Comparison of ENCODE assay signal across 7 cellular contexts in the genomic region with DNA sequence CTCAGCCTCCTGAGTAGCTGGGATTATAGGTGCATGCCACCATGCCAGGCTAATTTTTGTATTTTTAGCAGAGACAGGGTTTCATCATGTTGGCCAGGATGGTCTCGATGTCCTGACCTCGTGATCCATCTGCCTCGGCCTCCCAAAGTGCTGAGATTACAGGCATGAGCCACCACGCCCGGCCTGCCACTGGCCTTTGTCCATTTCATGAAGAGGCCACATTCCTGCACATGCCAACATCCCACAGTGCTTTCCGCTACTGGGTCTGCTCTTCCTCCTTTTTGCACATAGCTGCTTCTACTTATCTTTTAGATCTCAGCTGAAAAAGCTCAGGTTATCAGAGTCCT. TPM values are rescaled to one million over a fixed set of nuclear protein-coding genes. Genes with fewer than 3 reads are reported as not detected.
A peak's percentile ranks its signal among the peaks of the same experiment; 100 is the strongest.
DNase-seq lines count a peak whose midpoint lies in the region; ATAC-seq and TF ChIP-seq lines count a peak whose summit lies in the region.
"Not testable (repeated sequence)": the region's sequence is repeated elsewhere in the genome, so short reads cannot be mapped to it uniquely, and the experiment has no call there.

No MANE protein-coding gene starts in this region.

- WGBS in IMR-90 (ENCODE audit: extremely low coverage in 2 of 2, insufficient read length in 1 of 2), 2 experiments, result 94% methylated on average over 6 of the region's 6 CpGs; no CpG with 5 or more reads in 1 of the 2 experiments

- peak overlapping the region; percentile 68 for H3K4ac ChIP-seq in IMR-90 (ENCODE audit: low read depth, low read length)

- ATAC-seq in IMR-90 (ENCODE audit: low read depth); activated naive CD4-positive, alpha-beta T cell treated with anti-CD3 and anti-CD28 coated beads, Interleukin-2, amount 50 U/mL, for 72 hours; memory B cell (ENCODE audit: low read depth): not testable (repeated sequence)

- not testable (repeated sequence) for H3K56ac ChIP-seq in IMR-90 (ENCODE audit: extremely low read depth, insufficient read depth, low read length)

- POLR2A ChIA-PET in IMR-90 (lab: Charles Lee; ENCODE audit: unreplicated experiment); activated CD4-positive, alpha-beta T cell treated with anti-CD3 and anti-CD28 coated beads, Interleukin-2, amount 10 ng/mL, durations not matched to agents 7 days and 5 days (lab: Charles Lee): not testable (repeated sequence)
- POLR2A ChIA-PET in OCI-LY7 (lab: Charles Lee), result interaction anchor here (0.6 to 2.8 kb wide), 7 partner anchors 9 to 257 kb away, joined by 3 to 21 read pairs (median 4); no protein-coding TSS in a partner anchor

- not testable (repeated sequence) for TF ChIP-seq CTCF in CD14-positive monocyte (IDR thresholded peaks at IDR 0.05); IMR-90 (conservative IDR thresholded peaks at IDR 0.05; ENCODE audit: low read depth, low read length); OCI-LY7 (conservative IDR thresholded peaks at IDR 0.05; ENCODE audit: low read length)

- H3K4me3 Mint-ChIP-seq in CD14-positive monocyte, result not testable (repeated sequence)
- peak overlapping the region; percentile 41 for H3K4me3 Mint-ChIP-seq in activated CD4-positive, alpha-beta T cell treated with anti-CD3 and anti-CD28 coated beads, Interleukin-2, amount 10 ng/mL, durations not matched to agents 7 days and 5 days
- peak overlapping the region; percentile 22 for H3K4me3 Mint-ChIP-seq in memory B cell

- BruUV-seq in IMR-90 (replicated peaks; lab: Mats Ljungman, UMichigan); OCI-LY7 (replicated peaks; lab: Mats Ljungman, UMichigan): not testable (repeated sequence)

- not testable (repeated sequence) for H3K14ac ChIP-seq in IMR-90 (replicated peaks; ENCODE audit: low read depth, low read length)

- peaks cover 38% of the 10 kb centered on the region for H3K4me1 Mint-ChIP-seq in CD14-positive monocyte
- H3K4me1 Mint-ChIP-seq in activated CD4-positive, alpha-beta T cell treated with anti-CD3 and anti-CD28 coated beads, Interleukin-2, amount 10 ng/mL, durations not matched to agents 7 days and 5 days, result peaks cover 56% of the 10 kb centered on the region
- peaks cover 55% of the 10 kb centered on the region for H3K4me1 Mint-ChIP-seq in memory B cell

- peak overlapping the region; percentile 43; the same call in 1 of the 2 replicates for H4K91ac ChIP-seq in IMR-90 (ENCODE audit: insufficient read depth, low read depth, low read length)

- H2AK5ac ChIP-seq in IMR-90 (ENCODE audit: low read depth, low read length), result 0 out of 2 replicates have a peak overlapping the region, but pooled peaks have one; percentile 33

- not testable (repeated sequence) for H3K23ac ChIP-seq in IMR-90 (ENCODE audit: low read depth, low read length)

- not testable (repeated sequence) for H3K27me3 ChIP-seq in IMR-90 (ENCODE audit: control insufficient read depth, insufficient read depth, low read length)

- not testable (repeated sequence) for H3K9me3 ChIP-seq in IMR-90 (ENCODE audit: control insufficient read depth, insufficient read depth, low read length); OCI-LY7 (ENCODE audit: low read length)

- H3K79me1 ChIP-seq in IMR-90 (ENCODE audit: low read depth in 1 of 2, low read length in 2 of 2), result not testable (repeated sequence)

- H3K36me3 ChIP-seq in IMR-90 (ENCODE audit: control insufficient read depth, insufficient read depth, low read length); OCI-LY7 (ENCODE audit: insufficient read depth, low read length): not testable (repeated sequence)

- not testable (repeated sequence) for H3K36me3 Mint-ChIP-seq in CD14-positive monocyte; activated CD4-positive, alpha-beta T cell treated with anti-CD3 and anti-CD28 coated beads, Interleukin-2, amount 10 ng/mL, durations not matched to agents 7 days and 5 days (ENCODE audit: low read depth); activated naive CD4-positive, alpha-beta T cell treated with anti-CD3 and anti-CD28 coated beads, Interleukin-2, amount 50 U/mL, for 72 hours; memory B cell

- TF ChIP-seq POLR2A in IMR-90 (IDR thresholded peaks at IDR 0.05; ENCODE audit: low read depth, low read length), result not testable (repeated sequence)

- H2BK120ac ChIP-seq in IMR-90 (ENCODE audit: low read depth, low read length), result peak overlapping the region; percentile 72

- intact Hi-C loops in CD14-positive monocyte (cut with micrococcal nuclease); IMR-90 (cut with micrococcal nuclease); posterior vena cava (cut with DNase I): not testable (repeated sequence)
- intact Hi-C loops in OCI-LY7 (cut with micrococcal nuclease; ENCODE audit: unreplicated experiment), result loop anchor here (2.0 to 10.0 kb wide), 2 partner anchors 66 to 156 kb away; a partner anchor contains a TSS

- H3K4me1 ChIP-seq in IMR-90 (ENCODE audit: control insufficient read depth, insufficient read depth, low read length) (peaks cover 16% of the 10 kb centered on the region), OCI-LY7 (ENCODE audit: insufficient read depth, low read length, poor library complexity, severe bottlenecking) (peaks cover 45% of the 10 kb centered on the region)

- peak overlapping the region; percentile 14; the same call in 1 of the 3 replicates for H2BK15ac ChIP-seq in IMR-90 (ENCODE audit: low read depth, low read length)

- not testable (repeated sequence) for H2AK9ac ChIP-seq in IMR-90 (replicated peaks; ENCODE audit: low read depth, low read length, poor library complexity)

- not testable (repeated sequence) for H3K27me3 Mint-ChIP-seq in CD14-positive monocyte (ENCODE audit: low read depth in 3 of 3); activated CD4-positive, alpha-beta T cell treated with anti-CD3 and anti-CD28 coated beads, Interleukin-2, amount 10 ng/mL, durations not matched to agents 7 days and 5 days; memory B cell

- not testable (repeated sequence) for H2BK5ac ChIP-seq in IMR-90 (ENCODE audit: low read depth, low read length, poor library complexity, severe bottlenecking)

- not testable (repeated sequence) for H3K4me2 ChIP-seq in IMR-90 (ENCODE audit: low read depth, low read length)
- peak overlapping the region; percentile 57; the same call in 1 of the 2 replicates for H3K4me2 ChIP-seq in OCI-LY7 (ENCODE audit: low read length)

- CTCF ChIA-PET in IMR-90 (lab: Yijun Ruan, JAX), result not testable (repeated sequence)
- CTCF ChIA-PET in OCI-LY7 (lab: Charles Lee; ENCODE audit: unreplicated experiment), result interaction anchor here (1.0 kb wide), 1 partner anchor 12 kb away, joined by 3 read pairs; no protein-coding TSS in a partner anchor
- CTCF ChIA-PET in activated CD4-positive, alpha-beta T cell treated with anti-CD3 and anti-CD28 coated beads, Interleukin-2, amount 10 ng/mL, durations not matched to agents 7 days and 5 days (lab: Charles Lee), result interaction anchor here (0.6 to 2.1 kb wide), 3 partner anchors 13 to 1221 kb away, joined by 4 to 8 read pairs (median 4); no protein-coding TSS in a partner anchor

- in situ Hi-C loops in IMR-90 (cut with MboI; ENCODE audit: low sequenced_read_pairs), result not testable (repeated sequence)

- not testable (repeated sequence) for H3K27ac ChIP-seq in IMR-90 (ENCODE audit: insufficient read depth, low read length); OCI-LY7 (ENCODE audit: low read depth, low read length, poor library complexity, severe bottlenecking)

- not testable (repeated sequence) for TF ChIP-seq RAD21 in IMR-90 (IDR thresholded peaks at IDR 0.05; ENCODE audit: low read length)

- not testable (repeated sequence) for H4K8ac ChIP-seq in IMR-90 (ENCODE audit: low read depth in 2 of 2, low read length in 2 of 2)

- DNase-seq in CD14-positive monocyte (ENCODE audit: low spot score); IMR-90; OCI-LY7 (ENCODE audit: low spot score); activated CD4-positive, alpha-beta T cell treated with anti-CD3 and anti-CD28 coated beads, Interleukin-2, amount 10 ng/mL, durations not matched to agents 7 days and 5 days; activated naive CD4-positive, alpha-beta T cell treated with anti-CD3 and anti-CD28 coated beads, Interleukin-2, amount 50 U/mL, for 72 hours (ENCODE audit: low spot score in 2 of 2); memory B cell (ENCODE audit: low spot score in 2 of 2): not testable (repeated sequence)
- peak; percentile 66 for DNase-seq in posterior vena cava (ENCODE audit: low spot score)

- not testable (repeated sequence) for H3K18ac ChIP-seq in IMR-90 (ENCODE audit: low read depth, low read length)

- H4K5ac ChIP-seq in IMR-90 (ENCODE audit: low read depth, low read length), result not testable (repeated sequence)

- H3K79me2 ChIP-seq in OCI-LY7 (ENCODE audit: insufficient read depth, low read depth, low read length), result not testable (repeated sequence)

- H4K20me1 ChIP-seq in IMR-90 (ENCODE audit: insufficient read depth, low read length); OCI-LY7 (ENCODE audit: insufficient read depth, low read length): not testable (repeated sequence)

- peaks cover 15% of the 10 kb centered on the region for H3K9me1 ChIP-seq in IMR-90 (ENCODE audit: insufficient read depth, low read length)

- not testable (repeated sequence) for H2BK20ac ChIP-seq in IMR-90 (ENCODE audit: low read depth, low read length)

- not testable (repeated sequence) for H3K9me3 Mint-ChIP-seq in CD14-positive monocyte; activated CD4-positive, alpha-beta T cell treated with anti-CD3 and anti-CD28 coated beads, Interleukin-2, amount 10 ng/mL, durations not matched to agents 7 days and 5 days; activated naive CD4-positive, alpha-beta T cell treated with anti-CD3 and anti-CD28 coated beads, Interleukin-2, amount 50 U/mL, for 72 hours; memory B cell

- not testable (repeated sequence) for H3K9me2 ChIP-seq in OCI-LY7 (ENCODE audit: insufficient read depth, low read length)

- H2AFZ ChIP-seq in IMR-90 (replicated peaks; ENCODE audit: low read length, poor library complexity); OCI-LY7 (ENCODE audit: low read length): not testable (repeated sequence)

- not testable (repeated sequence) for H3K4me3 ChIP-seq in IMR-90 (ENCODE audit: insufficient read depth, low read depth, low read length); OCI-LY7 (ENCODE audit: low read depth, low read length, poor library complexity, severe bottlenecking)

- dilution Hi-C loops in IMR-90 (cut with HindIII; ENCODE audit: low sequenced_read_pairs, unreplicated experiment), result not testable (repeated sequence)

- not testable (repeated sequence) for H3K9ac ChIP-seq in IMR-90 (ENCODE audit: low read depth, low read length)

- H3K27ac Mint-ChIP-seq in CD14-positive monocyte (peak overlapping the region in 4 of 7 donors; percentile 33 to 77 (median 50)), memory B cell (peak overlapping the region; percentile 99)
- H3K27ac Mint-ChIP-seq in activated CD4-positive, alpha-beta T cell treated with anti-CD3 and anti-CD28 coated beads, Interleukin-2, amount 10 ng/mL, durations not matched to agents 7 days and 5 days, result peak overlapping the region; percentile 83
- peak overlapping the region; percentile 15 to 24 for H3K27ac Mint-ChIP-seq in activated naive CD4-positive, alpha-beta T cell treated with anti-CD3 and anti-CD28 coated beads, Interleukin-2, amount 50 U/mL, for 72 hours

RNA-seq across cellular contexts. Expression of a gene that starts 59.3 kb away (rescaled TPM):
- polyA plus RNA-seq in CD14-positive monocyte (10 to 100 TPM in 1 of 2 donors, 1 to 10 TPM in 1; 10.0 to 14.6 TPM), IMR-90 (2012; rRNA removed) (5.3 and 5.6 TPM in 2 replicates)
- total RNA-seq in IMR-90 (2012; rRNA removed) (13.6 and 14.9 TPM in 2 replicates), OCI-LY7 (2022) (24.9 and 28.3 TPM in 2 replicates), posterior vena cava (10 to 100 TPM; 17.4 to 19.7 TPM)
- polyA plus RNA-seq in IMR-90 (2012; cell fraction: cytosol; rRNA removed), result 2.2 and 2.4 TPM in 2 replicates
- 3.4 and 6.7 TPM in 2 replicates for polyA plus RNA-seq in IMR-90 (2012; cell fraction: nucleus; rRNA removed; ENCODE audit: low replicate concordance)
- 4.5 and 5.4 TPM in 2 replicates for total RNA-seq in OCI-LY7 (2014; rRNA removed; shearing (Covaris generic))
- total RNA-seq in activated CD4-positive, alpha-beta T cell treated with anti-CD3 and anti-CD28 coated beads, Interleukin-2, amount 10 ng/mL, durations not matched to agents 7 days and 5 days, result 10 to 100 TPM; 75.2 to 81.3 TPM
- total RNA-seq in activated naive CD4-positive, alpha-beta T cell treated with anti-CD3 and anti-CD28 coated beads, Interleukin-2, amount 50 U/mL, for 72 hours, result 10 to 100 TPM; 23.6 to 26.5 TPM

Comparison
In these comparisons a context has a peak if more than half of its experiments do, and no peak if none do; other contexts are left out.
1. H3K27ac Mint-ChIP-seq: peak in every context shown above with its lines; median percentile 99 in memory B cell; 83 in activated CD4-positive, alpha-beta T cell treated with anti-CD3 and anti-CD28 coated beads, Interleukin-2, amount 10 ng/mL, durations not matched to agents 7 days and 5 days; 50 in CD14-positive monocyte; 20 in activated naive CD4-positive, alpha-beta T cell treated with anti-CD3 and anti-CD28 coated beads, Interleukin-2, amount 50 U/mL, for 72 hours.